19 cellular contexts compared by ENCODE assay signal in genomic region chr12:66028388-66028787, GRCh38.
DNase-seq lines count a peak whose midpoint lies in the region; ATAC-seq, FAIRE-seq and TF ChIP-seq lines count a peak whose summit lies in the region.
"Had no signal": no experiment of that assay in that cellular context is flagged by ENCODE, and none has a peak within 500 bp of the region (broad histone marks: within the 10 kb centered on the region; RNA-seq: fewer than 3 reads in every experiment).

No MANE protein-coding gene starts in this region.

- CTCF ChIA-PET in HCT116 (lab: Charles Lee) (interaction anchor here (1.0 kb wide), 1 partner anchor 45 kb away, joined by 3 read pairs; no protein-coding TSS in a partner anchor), K562 (lab: Yijun Ruan, JAX; ENCODE audit: low intra/inter-chr PET ratio) (interaction anchor here (0.6 kb wide), 1 partner anchor 473 kb away, joined by 3 read pairs; no protein-coding TSS in a partner anchor)

- H3K27ac ChIP-seq in HCT116 (ENCODE audit: low read depth, low read length) (no peak overlapping the region), K562 (ENCODE audit: extremely low read depth, low read depth, low read length) (no peak overlapping the region)
- H3K27ac ChIP-seq: BLaER1, C4-2B had no signal

- RAD21 ChIA-PET in HCT116 (lab: Charles Lee; ENCODE audit: low non-redundant PET in 1 of 2, low total read pairs in 2 of 2, uncharacterized antibody in 2 of 2, unreplicated experiment in 2 of 2), result no interaction called here

- BruUV-seq in HCT116 (replicated peaks; lab: Mats Ljungman, UMichigan) (no TSS peak), K562 (replicated peaks; lab: Mats Ljungman, UMichigan) (no TSS peak)

- peak overlapping the region; percentile 5 for H2AFZ ChIP-seq in HCT116 (ENCODE audit: low read depth, low read length, poor library complexity, severe bottlenecking)
- no peak overlapping the region for H2AFZ ChIP-seq in K562 (ENCODE audit: low read depth, low read length)
- H2AFZ ChIP-seq: GM23338 had no signal

- in situ Hi-C loops in K562 (cut with MboI), result no loop called here

- TF ChIP-seq CTCF in HCT116 (IDR thresholded peaks at IDR 0.05 in 2 of 3, conservative IDR thresholded peaks at IDR 0.05 in 1 of 3; ENCODE audit: borderline replicate concordance in 1 of 3, insufficient read depth in 1 of 3, low read depth in 2 of 3, low read length in 2 of 3) (no peak), K562 (IDR thresholded peaks at IDR 0.05 in 2 of 3, conservative IDR thresholded peaks at IDR 0.05 in 1 of 3; ENCODE audit: insufficient read depth in 2 of 3, low read depth in 1 of 3, low read length in 3 of 3) (no peak)

- H3K9me1 ChIP-seq in K562 (ENCODE audit: control insufficient read depth, insufficient read depth, low read length), result no peaks in the 10 kb centered on the region

- no peak for TF ChIP-seq EP300 in K562 (IDR thresholded peaks at IDR 0.05; ENCODE audit: low read length)

- no peak for TF ChIP-seq RAD21 in HCT116 (IDR thresholded peaks at IDR 0.05; ENCODE audit: low read depth)
- TF ChIP-seq RAD21 in K562 (CRISPR knock-in tag; conservative IDR thresholded peaks at IDR 0.05 in 1 of 2, IDR thresholded peaks at IDR 0.05 in 1 of 2), result no peak

- H3K9ac ChIP-seq in HCT116 (ENCODE audit: low read length), result no peak overlapping the region
- no peak overlapping the region for H3K9ac ChIP-seq in K562 (ENCODE audit: insufficient read depth in 1 of 2, low read depth in 2 of 2, low read length in 2 of 2)
- H3K9ac ChIP-seq: BLaER1 had no signal

- H3K27me3 ChIP-seq in HCT116 (ENCODE audit: insufficient read depth, low read length) (no peaks in the 10 kb centered on the region), K562 (ENCODE audit: control insufficient read depth in 2 of 2, insufficient read depth in 2 of 2, low read length in 2 of 2) (no peaks in the 10 kb centered on the region)
- H3K27me3 ChIP-seq: BLaER1 had no signal

- H3K4me3 ChIP-seq in HCT116 (replicated peaks in 1 of 2; ENCODE audit: low read depth in 1 of 2, low read length in 2 of 2), result no peak overlapping the region
- H3K4me3 ChIP-seq in K562, result no peak overlapping the region
- H3K4me3 ChIP-seq: BLaER1, GM12878, GM23338, HAP-1 had no signal

- H3K4me1 ChIP-seq in HCT116 (ENCODE audit: control insufficient read depth in 1 of 2, insufficient read depth in 2 of 2, low read length in 2 of 2), result peaks cover 8 to 25% of the 10 kb centered on the region in 2 experiments
- no peaks in the 10 kb centered on the region for H3K4me1 ChIP-seq in K562 (replicated peaks in 1 of 2; ENCODE audit: control insufficient read depth in 2 of 2, insufficient read depth in 2 of 2, low read length in 2 of 2)
- H3K4me1 ChIP-seq: HAP-1 had no signal

- WGBS in K562 (ENCODE audit: insufficient coverage, low coverage, missing lambda C conversion rate), result 0% methylated on average over 2 of the region's 2 CpGs

- H3K9me2 ChIP-seq in HCT116 (ENCODE audit: insufficient read depth), result no peaks in the 10 kb centered on the region

- ATAC-seq in HCT116 (no peak), K562 (no peak), GM19035 (IDR thresholded peaks at IDR 0.05; ENCODE audit: unreplicated experiment) (no peak)
- ATAC-seq: CD8-positive, alpha-beta T cell; GM12878; GM23338 had no signal

- no peak for FAIRE-seq in K562 (lab: Jason Lieb, UNC)
- FAIRE-seq: GM12878, H54 had no signal

- H3K36me3 ChIP-seq in HCT116 (ENCODE audit: control insufficient read depth in 1 of 2, insufficient read depth in 2 of 2, low read length in 2 of 2) (no peaks in the 10 kb centered on the region), K562 (ENCODE audit: control insufficient read depth, insufficient read depth, low read length) (no peaks in the 10 kb centered on the region)
- H3K36me3 ChIP-seq: BLaER1, HAP-1 had no signal

- H3K4me2 ChIP-seq in HCT116 (ENCODE audit: low read length) (no peak overlapping the region), K562 (ENCODE audit: insufficient read depth, low read length) (no peak overlapping the region)
- H3K4me2 ChIP-seq: BLaER1, GM23338 had no signal

- intact Hi-C loops in HCT116 (cut with micrococcal nuclease), result no loop called here
- intact Hi-C loops in K562 (cut with micrococcal nuclease), result no loop called here

- TF ChIP-seq POLR2A in HCT116 (IDR thresholded peaks at IDR 0.05; ENCODE audit: borderline replicate concordance, extremely low read depth, insufficient read depth, insufficient read length) (no peak), K562 (conservative IDR thresholded peaks at IDR 0.05) (no peak)

- DNase-seq in HCT116 (ENCODE audit: low read depth, low spot score) (no peak), NCI-H526 (lab: John Stamatoyannopoulos, UW) (peak; percentile 77 to 82), K562 (ENCODE audit: extremely low read depth in 1 of 4, low spot score in 3 of 4) (no peak), DMS53 (lab: John Stamatoyannopoulos, UW) (no peak)
- DNase-seq in effector CD8-positive, alpha-beta T cell (lab: John Stamatoyannopoulos, UW), result no peak
- DNase-seq: Caco-2; CD4-positive, CD25-positive, alpha-beta regulatory T cell; CD8-positive, alpha-beta T cell; DMS153; DMS79; EL; GDM1 had no signal

- H4K20me1 ChIP-seq in HCT116 (ENCODE audit: insufficient read depth) (no peaks in the 10 kb centered on the region), K562 (replicated peaks; ENCODE audit: control insufficient read depth, insufficient read depth, low read length) (no peaks in the 10 kb centered on the region)
- H4K20me1 ChIP-seq: BLaER1 had no signal

- POLR2A ChIA-PET in HCT116 (lab: Charles Lee) (no interaction called here), K562 (lab: Yijun Ruan, JAX) (no interaction called here)

- no peaks in the 10 kb centered on the region for H3K79me2 ChIP-seq in HCT116 (ENCODE audit: insufficient read depth, low read length)
- H3K79me2 ChIP-seq in K562 (ENCODE audit: control insufficient read depth, insufficient read depth, low read length), result no peaks in the 10 kb centered on the region

- no peaks in the 10 kb centered on the region for H3K9me3 ChIP-seq in HCT116 (ENCODE audit: control insufficient read depth in 1 of 2, insufficient read depth in 1 of 2, low read depth in 1 of 2, low read length in 2 of 2)
- no peaks in the 10 kb centered on the region for H3K9me3 ChIP-seq in K562 (replicated peaks; ENCODE audit: control insufficient read depth, insufficient read depth, low read depth, low read length)
- H3K9me3 ChIP-seq: BLaER1, Caco-2, HAP-1 had no signal

TF ChIP-seq in HCT116, 20 proteins besides CTCF, POLR2A, EP300 and RAD21 (continues in another document):
- TF ChIP-seq, protein P1, sequence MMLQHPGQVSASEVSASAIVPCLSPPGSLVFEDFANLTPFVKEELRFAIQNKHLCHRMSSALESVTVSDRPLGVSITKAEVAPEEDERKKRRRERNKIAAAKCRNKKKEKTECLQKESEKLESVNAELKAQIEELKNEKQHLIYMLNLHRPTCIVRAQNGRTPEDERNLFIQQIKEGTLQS (IDR thresholded peaks at IDR 0.05), result no peak
- TF ChIP-seq, protein P2, sequence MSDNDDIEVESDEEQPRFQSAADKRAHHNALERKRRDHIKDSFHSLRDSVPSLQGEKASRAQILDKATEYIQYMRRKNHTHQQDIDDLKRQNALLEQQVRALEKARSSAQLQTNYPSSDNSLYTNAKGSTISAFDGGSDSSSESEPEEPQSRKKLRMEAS (IDR thresholded peaks at IDR 0.05), result no peak
- no peak for TF ChIP-seq TCF7L2 (IDR thresholded peaks at IDR 0.05; ENCODE audit: borderline replicate concordance, extremely low read depth, insufficient read depth, insufficient read length)
- TF ChIP-seq SP1 (IDR thresholded peaks at IDR 0.05; ENCODE audit: low read depth), result no peak

TF ChIP-seq in K562, 482 proteins besides CTCF, POLR2A, EP300 and RAD21:
- TF ChIP-seq MAFG (tag; conservative IDR thresholded peaks at IDR 0.05), result peak; percentile 83
- TF ChIP-seq ZNF316 (IDR thresholded peaks at IDR 0.05), result peak; percentile 88
- TF ChIP-seq MAFK (IDR thresholded peaks at IDR 0.05; ENCODE audit: low read length), result peak; percentile 90
- peak; percentile 88 for TF ChIP-seq MAFF (IDR thresholded peaks at IDR 0.05; ENCODE audit: low read length)
- peak; percentile 76 for TF ChIP-seq C11orf30 (IDR thresholded peaks at IDR 0.05; ENCODE audit: low read depth)
- TF ChIP-seq ZNF311 (CRISPR knock-in tag; IDR thresholded peaks at IDR 0.05), result no peak
- no peak for TF ChIP-seq HEY1 (CRISPR knock-in tag; IDR thresholded peaks at IDR 0.05; ENCODE audit: borderline replicate concordance)

Comparison
In these comparisons a context has a peak if more than half of its experiments do, and no peak if none do; other contexts are left out.
1. DNase-seq: peak in NCI-H526 (2 of 2); none in HCT116 (single experiment), K562 (0 of 4), effector CD8-positive, alpha-beta T cell (single experiment) and DMS53 (single experiment).